In the genomic region with DNA sequence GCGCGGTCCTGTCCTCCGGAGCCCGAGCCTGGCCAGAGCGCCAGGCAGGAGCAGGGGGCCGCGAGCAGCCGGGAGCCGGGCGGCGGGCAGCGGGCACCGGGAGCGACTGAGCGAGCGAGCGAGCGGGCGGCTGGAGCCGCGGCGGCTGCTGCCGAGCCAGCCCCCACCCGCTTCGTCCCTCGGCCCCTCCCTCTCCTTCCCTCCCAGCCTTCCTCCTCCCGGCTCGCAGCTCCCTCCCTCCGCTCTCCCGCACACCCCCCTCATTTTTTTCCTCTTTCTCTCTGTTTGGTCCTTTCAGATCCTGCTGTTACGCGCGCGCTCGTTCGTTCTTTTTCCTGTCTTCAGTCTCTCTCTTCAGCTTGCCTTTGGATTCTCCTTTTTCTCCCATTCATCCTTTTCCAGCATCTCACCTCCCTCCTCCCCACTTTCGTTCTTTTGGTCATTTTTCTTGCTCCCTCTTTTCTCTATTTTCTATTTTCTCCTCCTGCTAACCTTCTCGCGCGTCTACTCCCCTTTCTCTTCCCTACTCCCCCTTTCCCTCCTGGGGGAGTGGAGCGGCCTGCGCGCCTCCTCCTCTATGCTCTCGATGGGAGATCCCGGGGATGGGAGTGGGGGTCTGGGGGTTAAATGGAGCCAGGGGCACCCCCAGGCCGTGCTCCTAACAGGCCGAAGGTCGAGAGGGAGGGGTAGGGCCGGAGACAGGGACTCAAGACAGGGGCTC, we compare ENCODE assay signal across 8 cellular contexts. TPM values are rescaled to one million over a fixed set of nuclear protein-coding genes. Genes with fewer than 3 reads are reported as not detected.
DNase-seq lines count a peak whose midpoint lies in the region; ATAC-seq and TF ChIP-seq lines count a peak whose summit lies in the region.

Gene MEGF11, minus strand, starts transcription at position 108 of the 721 bp plus-strand sequence. CDS start 125,347 bp downstream, outside the sequence.

- peaks cover 74 to 87% (median 80%) of the 10 kb centered on the region in 11 experiments for H3K27me3 ChIP-seq in BLaER1 treated with 17β-estradiol and CSF1 and Interleukin-3, amounts not matched to agents 10 nM and 100 nM
- peaks cover 69% of the 10 kb centered on the region for H3K27me3 ChIP-seq in HL-60 (ENCODE audit: insufficient read depth, poor library complexity, severe bottlenecking)

- H3K9me3 Mint-ChIP-seq in naive thymus-derived CD8-positive, alpha-beta T cell: peaks cover 0 to 1% (median 0%) of the 10 kb centered on the region in 9 donors

- H3K4me2 ChIP-seq in BLaER1 treated with 17β-estradiol and CSF1 and Interleukin-3, amounts not matched to agents 10 nM and 100 nM: peak within 1 kb of the TSS; percentile 92 to 99 (median 98)

- no peak for TF ChIP-seq CTCF in HL-60 (IDR thresholded peaks at IDR 0.05; ENCODE audit: insufficient read depth, low read length)

- H3K9ac ChIP-seq in BLaER1 treated with 17β-estradiol and CSF1 and Interleukin-3, amounts not matched to agents 10 nM and 100 nM: peak within 1 kb of the TSS; percentile 25 to 61 (median 49); a peak in 18 of 22 replicates

- H3K27me3 Mint-ChIP-seq in naive thymus-derived CD8-positive, alpha-beta T cell: peaks cover 34 to 79% (median 58%) of the 10 kb centered on the region in 5 donors

- peak within 1 kb of the TSS in 2 of 10 donors; percentile 20 to 38 for H3K27ac Mint-ChIP-seq in naive thymus-derived CD8-positive, alpha-beta T cell

- H4K20me1 ChIP-seq in BLaER1 treated with 17β-estradiol and CSF1 and Interleukin-3, amounts not matched to agents 10 nM and 100 nM: peaks cover 0 to 40% (median 22%) of the 10 kb centered on the region in 11 experiments; a peak in 14 of 22 replicates

- H3K4me1 ChIP-seq in BLaER1 treated with 17β-estradiol and CSF1 and Interleukin-3, amounts not matched to agents 10 nM and 100 nM: peaks cover 5 to 23% (median 18%) of the 10 kb centered on the region in 10 experiments; a peak in 15 of 20 replicates

- peaks cover 14 to 31% (median 17%) of the 10 kb centered on the region in 4 donors for H3K4me1 Mint-ChIP-seq in naive thymus-derived CD8-positive, alpha-beta T cell

- ATAC-seq in naive thymus-derived CD8-positive, alpha-beta T cell: no peak
- ATAC-seq in GM21619 (IDR thresholded peaks at IDR 0.05; ENCODE audit: unreplicated experiment) (no peak), GM21526 (IDR thresholded peaks at IDR 0.05; ENCODE audit: low FRiP score, unreplicated experiment) (no peak)

- no peak within 1 kb of the TSS for H3K27ac ChIP-seq in BLaER1 treated with 17β-estradiol and CSF1 and Interleukin-3, amounts not matched to agents 10 nM and 100 nM
- no peak within 1 kb of the TSS for H3K27ac ChIP-seq in HL-60 (replicated peaks)

- H3K4me3 Mint-ChIP-seq in naive thymus-derived CD8-positive, alpha-beta T cell: peak within 1 kb of the TSS; percentile 78 to 87 (median 84)

- no peaks in the 10 kb centered on the region for H3K9me3 ChIP-seq in BLaER1 treated with 17β-estradiol and CSF1 and Interleukin-3, amounts not matched to agents 10 nM and 100 nM (replicated peaks in 1 of 11)

- DNase-seq in HL-60 (ENCODE audit: low read depth in 1 of 2, low spot score in 1 of 2): no peak
- peak; percentile 37 for DNase-seq in T1000 (lab: John Stamatoyannopoulos, UW)
- DNase-seq in fibroblast of peridontal ligament (ENCODE audit: extremely low read depth): peak; percentile 35
- no peak for DNase-seq in naive thymus-derived CD8-positive, alpha-beta T cell
- DNase-seq in effector CD4-positive, alpha-beta T cell: no peak

- peaks cover 0 to 3% (median 0%) of the 10 kb centered on the region in 3 donors for H3K36me3 Mint-ChIP-seq in naive thymus-derived CD8-positive, alpha-beta T cell

- POLR2A ChIA-PET in naive thymus-derived CD8-positive, alpha-beta T cell (lab: Charles Lee): no interaction called here

- peak within 1 kb of the TSS; percentile 56 to 74 (median 63) for H3K4me3 ChIP-seq in BLaER1 treated with 17β-estradiol and CSF1 and Interleukin-3, amounts not matched to agents 10 nM and 100 nM
- peak within 1 kb of the TSS; percentile 28 for H3K4me3 ChIP-seq in HL-60 (replicated peaks; ENCODE audit: insufficient read depth, low read length)

- no peaks in the 10 kb centered on the region for H3K36me3 ChIP-seq in BLaER1 treated with 17β-estradiol and CSF1 and Interleukin-3, amounts not matched to agents 10 nM and 100 nM

RNA-seq across cellular contexts. Expression of gene MEGF11, which starts in this region (rescaled TPM):
- total RNA-seq in naive thymus-derived CD8-positive, alpha-beta T cell: not detected
- polyA plus RNA-seq in naive thymus-derived CD8-positive, alpha-beta T cell: not detected

Comparison
In these comparisons a context has a peak if more than half of its experiments do, and no peak if none do; other contexts are left out.
1. DNase-seq: peak in T1000 (single experiment) and fibroblast of peridontal ligament (single experiment); none in HL-60 (0 of 2), naive thymus-derived CD8-positive, alpha-beta T cell (0 of 10) and effector CD4-positive, alpha-beta T cell (single experiment).